In genomic region chr11:3123316-3123715, GRCh38 we compare ENCODE assay signal across 11 cellular contexts. TPM values are rescaled to one million over a fixed set of nuclear protein-coding genes. Genes with fewer than 3 reads are reported as not detected.
DNase-seq lines count a peak whose midpoint lies in the region; ATAC-seq and FAIRE-seq lines count a peak whose summit lies in the region.
"Had no signal": no experiment of that assay in that cellular context is flagged by ENCODE, and none has a peak within 500 bp of the region (broad histone marks: within the 10 kb centered on the region; RNA-seq: fewer than 3 reads in every experiment).

No MANE protein-coding gene starts in this region.

- H3K4me1 ChIP-seq in small intestine (ENCODE audit: control insufficient read depth in 2 of 2, insufficient read depth in 1 of 2, low read depth in 1 of 2, low read length in 1 of 2), result no peaks in the 10 kb centered on the region

- no peak overlapping the region for H3K27ac ChIP-seq in small intestine (ENCODE audit: low read depth in 1 of 2, low read length in 1 of 2)

- 31 to 78% (median 60%) methylated on average over 17 of the region's 17 CpGs for WGBS in small intestine, 3 donors

- no peaks in the 10 kb centered on the region for H3K27me3 ChIP-seq in small intestine (ENCODE audit: control insufficient read depth in 2 of 2, insufficient read depth in 2 of 2, low read length in 2 of 2)

- H3K4me3 ChIP-seq in small intestine (ENCODE audit: low read depth in 1 of 2, low read length in 2 of 2), result no peak overlapping the region
- H3K4me3 ChIP-seq: GM23338 had no signal

- no peaks in the 10 kb centered on the region for H3K9me3 ChIP-seq in small intestine (ENCODE audit: control insufficient read depth, low read depth)

- H3K27me3 Mint-ChIP-seq in stimulated activated naive CD8-positive, alpha-beta T cell treated with anti-CD3 and anti-CD28 coated beads, Interleukin-15, amount 100 ng/mL, for 72 hours, result no peaks in the 10 kb centered on the region

- H3K27ac Mint-ChIP-seq in stimulated activated naive CD8-positive, alpha-beta T cell treated with anti-CD3 and anti-CD28 coated beads, Interleukin-15, amount 100 ng/mL, for 72 hours, result no peak overlapping the region
- H3K27ac Mint-ChIP-seq: GM23338; IgD-negative memory B cell; T-helper 2 cell treated with Interferon-gamma antibody and Interleukin-4, amounts not matched to agents 5 μg/mL and 100 μg/mL, for 36 hours had no signal

- intact Hi-C loops in cardiac septum (cut with DNase I), result no loop called here

- peak in 69 of 76 experiments; percentile 10 to 83 (median 57) for DNase-seq in HUDEP-2 (lab: John Stamatoyannopoulos, UW; ENCODE audit: unreplicated experiment in 76 of 76)
- DNase-seq in SHP77 treated with DMSO at 0.1 percent for 48 hours (lab: John Stamatoyannopoulos, UW), result peak; percentile 42
- peak; percentile 86 for DNase-seq in cardiac septum (ENCODE audit: low spot score)
- DNase-seq in small intestine, result peak; percentile 33
- DNase-seq in UCSD-AML1 (lab: John Stamatoyannopoulos, UW; ENCODE audit: unreplicated experiment), result no peak
- no peak for DNase-seq in frontal cortex (ENCODE audit: low spot score in 2 of 2)
- no peak for DNase-seq in stimulated activated naive CD8-positive, alpha-beta T cell treated with anti-CD3 and anti-CD28 coated beads, Interleukin-15, amount 100 ng/mL, for 72 hours

- H3K4me3 Mint-ChIP-seq in stimulated activated naive CD8-positive, alpha-beta T cell treated with anti-CD3 and anti-CD28 coated beads, Interleukin-15, amount 100 ng/mL, for 72 hours, result no peak overlapping the region
- H3K4me3 Mint-ChIP-seq: GM23338; T-helper 2 cell treated with Interferon-gamma antibody and Interleukin-4, amounts not matched to agents 5 μg/mL and 100 μg/mL, for 36 hours had no signal

- FAIRE-seq in small intestine (lab: Jason Lieb, UNC) (no peak), frontal cortex (lab: Jason Lieb, UNC) (no peak)

- H3K9me3 Mint-ChIP-seq in stimulated activated naive CD8-positive, alpha-beta T cell treated with anti-CD3 and anti-CD28 coated beads, Interleukin-15, amount 100 ng/mL, for 72 hours, result no peaks in the 10 kb centered on the region
- H3K9me3 Mint-ChIP-seq: IgD-negative memory B cell; T-helper 2 cell treated with Interferon-gamma antibody and Interleukin-4, amounts not matched to agents 5 μg/mL and 100 μg/mL, for 36 hours had no signal

- no peak for ATAC-seq in GM21360 (IDR thresholded peaks at IDR 0.05; ENCODE audit: unreplicated experiment)
- ATAC-seq in stimulated activated naive CD8-positive, alpha-beta T cell treated with anti-CD3 and anti-CD28 coated beads, Interleukin-15, amount 100 ng/mL, for 72 hours, result no peak
- ATAC-seq: GM23338 had no signal

- H3K4me1 Mint-ChIP-seq in stimulated activated naive CD8-positive, alpha-beta T cell treated with anti-CD3 and anti-CD28 coated beads, Interleukin-15, amount 100 ng/mL, for 72 hours, result no peaks in the 10 kb centered on the region
- H3K4me1 Mint-ChIP-seq: GM23338, IgD-negative memory B cell had no signal

- H3K36me3 ChIP-seq in small intestine (ENCODE audit: control insufficient read depth in 2 of 2, insufficient read depth in 2 of 2, low read length in 2 of 2), result no peaks in the 10 kb centered on the region

RNA-seq across cellular contexts. Expression of gene OSBPL5, which starts 41.8 kb away (rescaled TPM):
- total RNA-seq in cardiac septum, result 16.6 TPM
- 10 to 100 TPM in 1 of 3 donors, 1 to 10 TPM in 2; 1.6 to 12.9 (median 3.0) TPM for polyA plus RNA-seq in small intestine
- 28.9 TPM for total RNA-seq in frontal cortex

Comparison
In these comparisons a context has a peak if more than half of its experiments do, and no peak if none do; other contexts are left out.
1. DNase-seq: peak in HUDEP-2 (69 of 76), SHP77 treated with DMSO at 0.1 percent for 48 hours (single experiment), cardiac septum (single experiment) and small intestine (single experiment); none in UCSD-AML1 (single experiment), frontal cortex (0 of 2) and stimulated activated naive CD8-positive, alpha-beta T cell treated with anti-CD3 and anti-CD28 coated beads, Interleukin-15, amount 100 ng/mL, for 72 hours (0 of 2).